Comparison of ENCODE assay signal across 12 cellular contexts in genomic region chrX:20212486-20213089, GRCh38. TPM values are rescaled to one million over a fixed set of nuclear protein-coding genes. Genes with fewer than 3 reads are reported as not detected.
DNase-seq lines count a peak whose midpoint lies in the region; ATAC-seq and TF ChIP-seq lines count a peak whose summit lies in the region.
"Had no signal": no experiment of that assay in that cellular context is flagged by ENCODE, and none has a peak within 500 bp of the region (broad histone marks: within the 10 kb centered on the region; RNA-seq: fewer than 3 reads in every experiment).

No MANE protein-coding gene starts in this region.

- peaks cover 34% of the 10 kb centered on the region for H3K36me3 Mint-ChIP-seq in activated naive CD8-positive, alpha-beta T cell treated with anti-CD3 and anti-CD28 coated beads for 36 hours

- H3K9me3 Mint-ChIP-seq in activated naive CD8-positive, alpha-beta T cell treated with anti-CD3 and anti-CD28 coated beads for 36 hours = no peaks in the 10 kb centered on the region

- no peaks in the 10 kb centered on the region for H3K27me3 ChIP-seq in lower lobe of right lung (ENCODE audit: low read depth)

- H3K27ac ChIP-seq in lower lobe of right lung = no peak overlapping the region
- H3K27ac ChIP-seq: KMS-11, SK-N-MC had no signal

- ATAC-seq in GM18861 (IDR thresholded peaks at IDR 0.05; ENCODE audit: unreplicated experiment) (peak; percentile 69), GM21390 (IDR thresholded peaks at IDR 0.05; ENCODE audit: unreplicated experiment) (peak; percentile 98), HG03064 (IDR thresholded peaks at IDR 0.05; ENCODE audit: low read depth, unreplicated experiment) (peak; percentile 91), lower lobe of right lung (no peak)

- H3K36me3 ChIP-seq in lower lobe of right lung = peaks cover 13% of the 10 kb centered on the region

- peaks cover 5% of the 10 kb centered on the region for H3K4me1 ChIP-seq in lower lobe of right lung

- H3K27ac Mint-ChIP-seq in activated naive CD8-positive, alpha-beta T cell treated with anti-CD3 and anti-CD28 coated beads for 36 hours = peak overlapping the region; percentile 56

- H3K9me3 ChIP-seq in lower lobe of right lung = no peaks in the 10 kb centered on the region

- no peaks in the 10 kb centered on the region for H3K27me3 Mint-ChIP-seq in activated naive CD8-positive, alpha-beta T cell treated with anti-CD3 and anti-CD28 coated beads for 36 hours

- intact Hi-C loops in lower lobe of right lung (cut with DNase I) = no loop called here

- TF ChIP-seq CTCF in lower lobe of right lung (IDR thresholded peaks at IDR 0.05) = no peak

- no peak for DNase-seq in activated naive CD8-positive, alpha-beta T cell treated with anti-CD3 and anti-CD28 coated beads for 36 hours
- no peak for DNase-seq in lower lobe of right lung
- no peak for DNase-seq in HPDE6-E6E7 (ENCODE audit: extremely low spot score)
- no peak for DNase-seq in AG08395 (ENCODE audit: low spot score)
- no peak for DNase-seq in NCI-H1694 treated with DMSO at 0.1 percent for 48 hours (lab: John Stamatoyannopoulos, UW)
- DNase-seq: NCI-H510A treated with DMSO at 0.1 percent for 48 hours; stimulated activated naive CD4-positive, alpha-beta T cell treated with Interleukin-2 at 50 U/mL for 16 hours had no signal

- H3K4me3 ChIP-seq in lower lobe of right lung = no peak overlapping the region
- H3K4me3 ChIP-seq: SK-N-MC had no signal

- H3K4me3 Mint-ChIP-seq in activated naive CD8-positive, alpha-beta T cell treated with anti-CD3 and anti-CD28 coated beads for 36 hours = no peak overlapping the region

- H3K4me1 Mint-ChIP-seq in activated naive CD8-positive, alpha-beta T cell treated with anti-CD3 and anti-CD28 coated beads for 36 hours = peaks cover 49% of the 10 kb centered on the region

RNA-seq across cellular contexts. Expression of gene RPS6KA3, which starts 54.1 kb away (rescaled TPM):
- total RNA-seq in activated naive CD8-positive, alpha-beta T cell treated with anti-CD3 and anti-CD28 coated beads for 36 hours = 10 to 100 TPM; 58.7 to 62.0 TPM
- 64.5 TPM for total RNA-seq in lower lobe of right lung

Comparison
In these comparisons a context has a peak if more than half of its experiments do, and no peak if none do; other contexts are left out.
1. ATAC-seq: peak in GM18861 (single experiment), GM21390 (single experiment) and HG03064 (single experiment); none in lower lobe of right lung (0 of 2).